8 cellular contexts compared by ENCODE assay signal in genomic region chr20:63496404-63497120, GRCh38. TPM values are rescaled to one million over a fixed set of nuclear protein-coding genes. Genes with fewer than 3 reads are reported as not detected.
DNase-seq lines count a peak whose midpoint lies in the region; ATAC-seq and TF ChIP-seq lines count a peak whose summit lies in the region.

No MANE protein-coding gene starts in this region.

- peaks cover 0 to 4% of the 10 kb centered on the region in 2 experiments for H3K36me3 ChIP-seq in mesenchymal stem cell (ENCODE audit: control insufficient read depth in 1 of 2, insufficient read depth in 2 of 2, low read depth in 1 of 2, low read length in 2 of 2)

- H3K27me3 Mint-ChIP-seq in activated naive CD4-positive, alpha-beta T cell treated with anti-CD3 and anti-CD28 coated beads, Interleukin-2, amount 50 U/mL, for 24 hours: peaks cover 12% of the 10 kb centered on the region
- H3K27me3 Mint-ChIP-seq in chondrocyte (ENCODE audit: low read depth) (no peaks in the 10 kb centered on the region), type B pancreatic cell (peaks cover 20% of the 10 kb centered on the region)

- H3K4me1 ChIP-seq in mesenchymal stem cell (ENCODE audit: control insufficient read depth, insufficient read depth, low read depth, low read length): peaks cover 24% of the 10 kb centered on the region

- H3K9me3 ChIP-seq in mesenchymal stem cell (ENCODE audit: control insufficient read depth, low read length): peaks cover 6% of the 10 kb centered on the region

- H3K4me2 ChIP-seq in mesenchymal stem cell (ENCODE audit: low read length, poor library complexity, severe bottlenecking): peak overlapping the region; percentile 68

- H2BK12ac ChIP-seq in mesenchymal stem cell (ENCODE audit: low read length in 2 of 2): no peak overlapping the region

- peak overlapping the region in 1 of 2 experiments; percentile 86 for H3K23ac ChIP-seq in mesenchymal stem cell (ENCODE audit: low read length in 2 of 2)

- H2BK15ac ChIP-seq in mesenchymal stem cell (ENCODE audit: low read depth, poor library complexity, severe bottlenecking): no peak overlapping the region

- no peaks in the 10 kb centered on the region for H3K36me3 Mint-ChIP-seq in activated naive CD4-positive, alpha-beta T cell treated with anti-CD3 and anti-CD28 coated beads, Interleukin-2, amount 50 U/mL, for 24 hours
- H3K36me3 Mint-ChIP-seq in chondrocyte (ENCODE audit: low read depth): no peaks in the 10 kb centered on the region
- no peaks in the 10 kb centered on the region for H3K36me3 Mint-ChIP-seq in type B pancreatic cell

- no peak overlapping the region for H3K27ac ChIP-seq in mesenchymal stem cell (ENCODE audit: low read length, poor library complexity, severe bottlenecking)

- TF ChIP-seq CTCF in chondrocyte (IDR thresholded peaks at IDR 0.05): peak; percentile 27
- peak; percentile 3 for TF ChIP-seq CTCF in type B pancreatic cell (conservative IDR thresholded peaks at IDR 0.05)

- no peak overlapping the region for H4K91ac ChIP-seq in mesenchymal stem cell (ENCODE audit: low read length)

- H2AFZ ChIP-seq in mesenchymal stem cell (ENCODE audit: low read depth, low read length): peak overlapping the region; percentile 29

- H3K9ac ChIP-seq in mesenchymal stem cell (ENCODE audit: low read length): no peak overlapping the region

- peak overlapping the region in 1 of 2 experiments; percentile 70 for H3K4me3 ChIP-seq in mesenchymal stem cell (ENCODE audit: insufficient read depth in 1 of 2, low read depth in 1 of 2, low read length in 2 of 2)

- H2BK5ac ChIP-seq in mesenchymal stem cell (ENCODE audit: low read depth, low read length, poor library complexity, severe bottlenecking): no peak overlapping the region

- peak overlapping the region; percentile 76 for H3K4me3 Mint-ChIP-seq in activated naive CD4-positive, alpha-beta T cell treated with anti-CD3 and anti-CD28 coated beads, Interleukin-2, amount 50 U/mL, for 24 hours
- H3K4me3 Mint-ChIP-seq in chondrocyte (ENCODE audit: unreplicated experiment): peak overlapping the region; percentile 60
- peak overlapping the region; percentile 70 for H3K4me3 Mint-ChIP-seq in type B pancreatic cell

- H3K14ac ChIP-seq in mesenchymal stem cell (ENCODE audit: low read length in 2 of 2): peak overlapping the region in 1 of 2 experiments; percentile 63

- no peak for ATAC-seq in HG03095 (IDR thresholded peaks at IDR 0.05; ENCODE audit: unreplicated experiment)

- DNase-seq in activated naive CD4-positive, alpha-beta T cell treated with anti-CD3 and anti-CD28 coated beads, Interleukin-2, amount 50 U/mL, for 16 hours: no peak
- DNase-seq in chondrocyte (ENCODE audit: low spot score) (peak; percentile 84), mesenchymal stem cell (no peak), type B pancreatic cell (ENCODE audit: extremely low spot score, unreplicated experiment) (peak; percentile 69), GM03348 (ENCODE audit: low spot score) (no peak)
- DNase-seq in activated naive CD4-positive, alpha-beta T cell (lab: John Stamatoyannopoulos, UW): no peak

- 57% methylated on average over 18 of the region's 21 CpGs for WGBS in mesenchymal stem cell

- no peaks in the 10 kb centered on the region for H3K79me1 ChIP-seq in mesenchymal stem cell (replicated peaks; ENCODE audit: low read length, poor library complexity, severe bottlenecking)

- H3K4ac ChIP-seq in mesenchymal stem cell (ENCODE audit: low read depth in 1 of 2, low read length in 2 of 2): no peak overlapping the region

- peaks cover 4% of the 10 kb centered on the region for H3K4me1 Mint-ChIP-seq in activated naive CD4-positive, alpha-beta T cell treated with anti-CD3 and anti-CD28 coated beads, Interleukin-2, amount 50 U/mL, for 24 hours
- H3K4me1 Mint-ChIP-seq in chondrocyte (ENCODE audit: low read depth) (no peaks in the 10 kb centered on the region), type B pancreatic cell (ENCODE audit: unreplicated experiment) (no peaks in the 10 kb centered on the region)

- H3K9me3 Mint-ChIP-seq in activated naive CD4-positive, alpha-beta T cell treated with anti-CD3 and anti-CD28 coated beads, Interleukin-2, amount 50 U/mL, for 24 hours: no peaks in the 10 kb centered on the region
- H3K9me3 Mint-ChIP-seq in chondrocyte (ENCODE audit: low read depth) (peaks cover 5% of the 10 kb centered on the region), type B pancreatic cell (no peaks in the 10 kb centered on the region)

- H2BK120ac ChIP-seq in mesenchymal stem cell (ENCODE audit: low read depth, low read length): no peak overlapping the region

- H3K18ac ChIP-seq in mesenchymal stem cell (ENCODE audit: low read depth in 1 of 2, low read length in 2 of 2): no peak overlapping the region

- H3K27ac Mint-ChIP-seq in activated naive CD4-positive, alpha-beta T cell treated with anti-CD3 and anti-CD28 coated beads, Interleukin-2, amount 50 U/mL, for 24 hours: no peak overlapping the region
- H3K27ac Mint-ChIP-seq in chondrocyte (ENCODE audit: unreplicated experiment) (no peak overlapping the region), type B pancreatic cell (no peak overlapping the region)

- H4K8ac ChIP-seq in mesenchymal stem cell (ENCODE audit: low read length): no peak overlapping the region

- peaks cover 30 to 65% of the 10 kb centered on the region in 2 experiments for H3K27me3 ChIP-seq in mesenchymal stem cell (ENCODE audit: control insufficient read depth in 1 of 2, insufficient read depth in 1 of 2, low read length in 2 of 2)

- no peak overlapping the region for H2AK5ac ChIP-seq in mesenchymal stem cell (ENCODE audit: low read length, severe bottlenecking)

RNA-seq across cellular contexts. Expression of gene EEF1A2, which starts 2.3 kb away (rescaled TPM):
- total RNA-seq in chondrocyte: 0.34 to 6.5 TPM (median 5.5 TPM) in 3 replicates
- polyA plus RNA-seq in mesenchymal stem cell (2013, experiment 1 of 2): 4.3 TPM
- 4.3 TPM for polyA plus RNA-seq in mesenchymal stem cell (2013, experiment 2 of 2)
- total RNA-seq in type B pancreatic cell (ENCODE audit: low replicate concordance): 20.5 and 30.2 TPM in 2 replicates

RNA-seq across cellular contexts. Expression of gene PPDPF, which starts 24.0 kb away (rescaled TPM):
- total RNA-seq in chondrocyte (245 to 268 TPM (median 261 TPM) in 3 replicates), type B pancreatic cell (ENCODE audit: low replicate concordance) (280 and 422 TPM in 2 replicates)
- polyA plus RNA-seq in mesenchymal stem cell (2013, experiment 1 of 2): 333 TPM
- polyA plus RNA-seq in mesenchymal stem cell (2013, experiment 2 of 2): 331 TPM

RNA-seq across cellular contexts. Expression of gene KCNQ2, which starts 24.1 kb away (rescaled TPM):
- total RNA-seq in chondrocyte (not detected in 3 replicates), type B pancreatic cell (ENCODE audit: low replicate concordance) (4.4 and 47.3 TPM in 2 replicates)
- polyA plus RNA-seq in mesenchymal stem cell (2013, experiment 1 of 2): not detected
- not detected for polyA plus RNA-seq in mesenchymal stem cell (2013, experiment 2 of 2)

RNA-seq across cellular contexts. Expression of gene PTK6, which starts 40.6 kb away (rescaled TPM):
- total RNA-seq in chondrocyte (not detected in 3 replicates), type B pancreatic cell (ENCODE audit: low replicate concordance) (0.12 and 0.21 TPM in 2 replicates)
- polyA plus RNA-seq in mesenchymal stem cell (2013, experiment 1 of 2): not detected
- not detected for polyA plus RNA-seq in mesenchymal stem cell (2013, experiment 2 of 2)

RNA-seq across cellular contexts. Expression of gene SRMS, which starts 51.0 kb away (rescaled TPM):
- total RNA-seq in chondrocyte (not detected in 3 replicates), type B pancreatic cell (ENCODE audit: low replicate concordance) (not detected in 2 replicates)
- not detected for polyA plus RNA-seq in mesenchymal stem cell (2013, experiment 1 of 2)
- polyA plus RNA-seq in mesenchymal stem cell (2013, experiment 2 of 2): not detected

Comparison
In these comparisons a context has a peak if more than half of its experiments do, and no peak if none do; other contexts are left out.
1. DNase-seq: peak in chondrocyte (single experiment) and type B pancreatic cell (single experiment); none in activated naive CD4-positive, alpha-beta T cell treated with anti-CD3 and anti-CD28 coated beads, Interleukin-2, amount 50 U/mL, for 16 hours (single experiment), mesenchymal stem cell (single experiment), activated naive CD4-positive, alpha-beta T cell (0 of 4) and GM03348 (single experiment).
2. Peak in every context shown above with its lines, with median percentiles within 50 percentile points of each other: H3K4me3 Mint-ChIP-seq.